ENCODE assay signal across 16 cellular contexts in the genomic region with DNA sequence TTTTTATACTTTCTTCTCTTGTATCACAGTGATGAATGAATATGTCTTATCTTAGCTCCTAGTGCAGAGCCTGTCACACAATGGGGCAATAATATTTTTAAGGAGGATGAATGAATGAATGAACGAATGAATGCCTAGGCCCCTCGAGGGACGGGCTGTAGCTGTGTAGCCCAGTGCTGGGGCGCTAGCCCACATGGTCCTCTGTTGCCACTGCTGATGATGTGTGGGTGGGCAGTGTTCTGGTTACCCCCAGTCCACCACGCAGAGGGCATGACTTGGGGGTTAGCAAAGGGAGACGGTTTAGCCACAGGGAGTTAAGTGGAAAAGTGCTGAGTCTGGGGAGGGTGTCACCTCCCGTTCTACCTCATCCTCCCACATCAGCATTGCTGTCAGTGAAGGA.
DNase-seq lines count a peak whose midpoint lies in the region; ATAC-seq lines count a peak whose summit lies in the region.
"Had no signal": no experiment of that assay in that cellular context is flagged by ENCODE, and none has a peak within 500 bp of the region (broad histone marks: within the 10 kb centered on the region; RNA-seq: fewer than 3 reads in every experiment).

No MANE protein-coding gene starts in this region.

- H3K36me3 Mint-ChIP-seq in activated CD4-positive, alpha-beta memory T cell treated with anti-CD3 and anti-CD28 coated beads, Interleukin-2, amount 10 ng/mL, durations not matched to agents 7 days and 5 days (ENCODE audit: low read depth) = peaks cover 36% of the 10 kb centered on the region
- no peaks in the 10 kb centered on the region for H3K36me3 Mint-ChIP-seq in activated CD4-positive, alpha-beta memory T cell treated with anti-CD3 and anti-CD28 coated beads for 36 hours
- no peaks in the 10 kb centered on the region for H3K36me3 Mint-ChIP-seq in T-cell

- H3K27me3 Mint-ChIP-seq in activated CD4-positive, alpha-beta memory T cell treated with anti-CD3 and anti-CD28 coated beads, Interleukin-2, amount 10 ng/mL, durations not matched to agents 7 days and 5 days = no peaks in the 10 kb centered on the region
- H3K27me3 Mint-ChIP-seq in activated CD4-positive, alpha-beta memory T cell treated with anti-CD3 and anti-CD28 coated beads for 36 hours = no peaks in the 10 kb centered on the region
- no peaks in the 10 kb centered on the region for H3K27me3 Mint-ChIP-seq in T-cell
- H3K27me3 Mint-ChIP-seq: stimulated activated naive B cell treated with anti-CD40 and anti-IgM and Interleukin-4, amounts not matched to agents 10 μg/mL and 1 μg/mL and 100 μg/mL, for 72 hours had no signal

- H3K27ac Mint-ChIP-seq in activated CD4-positive, alpha-beta memory T cell treated with anti-CD3 and anti-CD28 coated beads, Interleukin-2, amount 10 ng/mL, durations not matched to agents 7 days and 5 days = peak overlapping the region; percentile 27
- H3K27ac Mint-ChIP-seq in activated CD4-positive, alpha-beta memory T cell treated with anti-CD3 and anti-CD28 coated beads for 36 hours = no peak overlapping the region
- peak overlapping the region; percentile 28 to 93 for H3K27ac Mint-ChIP-seq in T-cell
- H3K27ac Mint-ChIP-seq: stimulated activated naive B cell treated with anti-CD40 and anti-IgM and Interleukin-4, amounts not matched to agents 10 μg/mL and 1 μg/mL and 100 μg/mL, for 72 hours had no signal

- POLR2A ChIA-PET in activated CD4-positive, alpha-beta memory T cell treated with anti-CD3 and anti-CD28 coated beads, Interleukin-2, amount 10 ng/mL, durations not matched to agents 7 days and 5 days (lab: Charles Lee) = interaction anchor here (5.2 kb wide), 1 partner anchor 17 kb away, joined by 75 read pairs; no protein-coding TSS in a partner anchor
- POLR2A ChIA-PET in activated CD4-positive, alpha-beta memory T cell treated with anti-CD3 and anti-CD28 coated beads for 36 hours (lab: Charles Lee) = interaction anchor here (1.0 to 4.7 kb wide), 3 partner anchors 17 to 52 kb away, joined by 3 to 30 read pairs (median 4); no protein-coding TSS in a partner anchor
- POLR2A ChIA-PET in T-cell (lab: Charles Lee) = no interaction called here

- no peak for DNase-seq in activated CD4-positive, alpha-beta memory T cell treated with anti-CD3 and anti-CD28 coated beads, Interleukin-2, amount 10 ng/mL, durations not matched to agents 7 days and 5 days
- no peak for DNase-seq in activated CD4-positive, alpha-beta memory T cell treated with anti-CD3 and anti-CD28 coated beads for 36 hours
- DNase-seq in T-cell = no peak
- peak; percentile 1 to 4 for DNase-seq in left colon
- DNase-seq in stimulated activated CD8-positive, alpha-beta memory T cell treated with anti-CD3 and anti-CD28 coated beads, Interleukin-4, amount 100 ng/mL, for 48 hours = peak; percentile 22
- no peak for DNase-seq in epidermal melanocyte (ENCODE audit: insufficient read length, low spot score)
- no peak for DNase-seq in GF-D8 (lab: John Stamatoyannopoulos, UW)
- DNase-seq: cerebellar nuclear complex; DMS153; effector CD8-positive, alpha-beta T cell; GDM1; NCI-H1436 treated with DMSO at 0.1 percent for 48 hours; SHP77; stimulated activated naive B cell treated with anti-CD40 and anti-IgM and Interleukin-4, amounts not matched to agents 10 μg/mL and 1 μg/mL and 100 μg/mL, for 72 hours had no signal

- H3K9me3 Mint-ChIP-seq in activated CD4-positive, alpha-beta memory T cell treated with anti-CD3 and anti-CD28 coated beads, Interleukin-2, amount 10 ng/mL, durations not matched to agents 7 days and 5 days = no peaks in the 10 kb centered on the region
- H3K9me3 Mint-ChIP-seq in activated CD4-positive, alpha-beta memory T cell treated with anti-CD3 and anti-CD28 coated beads for 36 hours = no peaks in the 10 kb centered on the region
- no peaks in the 10 kb centered on the region for H3K9me3 Mint-ChIP-seq in T-cell
- H3K9me3 Mint-ChIP-seq: stimulated activated naive B cell treated with anti-CD40 and anti-IgM and Interleukin-4, amounts not matched to agents 10 μg/mL and 1 μg/mL and 100 μg/mL, for 72 hours had no signal

- no peak overlapping the region for H3K4me3 Mint-ChIP-seq in activated CD4-positive, alpha-beta memory T cell treated with anti-CD3 and anti-CD28 coated beads, Interleukin-2, amount 10 ng/mL, durations not matched to agents 7 days and 5 days
- no peak overlapping the region for H3K4me3 Mint-ChIP-seq in activated CD4-positive, alpha-beta memory T cell treated with anti-CD3 and anti-CD28 coated beads for 36 hours
- H3K4me3 Mint-ChIP-seq in T-cell = no peak overlapping the region
- H3K4me3 Mint-ChIP-seq: stimulated activated naive B cell treated with anti-CD40 and anti-IgM and Interleukin-4, amounts not matched to agents 10 μg/mL and 1 μg/mL and 100 μg/mL, for 72 hours had no signal

- intact Hi-C loops in activated CD4-positive, alpha-beta memory T cell treated with anti-CD3 and anti-CD28 coated beads for 36 hours (cut with micrococcal nuclease) = no loop called here
- intact Hi-C loops in left colon (cut with DNase I, micrococcal nuclease) = no loop called here

- peaks cover 71% of the 10 kb centered on the region for H3K4me1 Mint-ChIP-seq in activated CD4-positive, alpha-beta memory T cell treated with anti-CD3 and anti-CD28 coated beads, Interleukin-2, amount 10 ng/mL, durations not matched to agents 7 days and 5 days
- H3K4me1 Mint-ChIP-seq in activated CD4-positive, alpha-beta memory T cell treated with anti-CD3 and anti-CD28 coated beads for 36 hours (ENCODE audit: low read depth) = peaks cover 64% of the 10 kb centered on the region
- H3K4me1 Mint-ChIP-seq in T-cell = peaks cover 37 to 62% (median 47%) of the 10 kb centered on the region in 3 donors

- CTCF ChIA-PET in activated CD4-positive, alpha-beta memory T cell treated with anti-CD3 and anti-CD28 coated beads, Interleukin-2, amount 10 ng/mL, durations not matched to agents 7 days and 5 days (lab: Charles Lee) = interaction anchor here (1.3 kb wide), 1 partner anchor 9 kb away, joined by 3 read pairs; no protein-coding TSS in a partner anchor
- CTCF ChIA-PET in activated CD4-positive, alpha-beta memory T cell treated with anti-CD3 and anti-CD28 coated beads for 36 hours (lab: Charles Lee) = no interaction called here
- CTCF ChIA-PET in T-cell (lab: Charles Lee) = interaction anchor here in 1 of 2 donors (0.7 kb wide), 1 partner anchor 18 kb away, joined by 3 read pairs; no protein-coding TSS in a partner anchor

- ATAC-seq in T-cell (replicated peaks in 1 of 4) = no peak
- no peak for ATAC-seq in left colon
- no peak for ATAC-seq in GM18502 (IDR thresholded peaks at IDR 0.05; ENCODE audit: poor library complexity, unreplicated experiment)
- ATAC-seq: left lung; stimulated activated naive B cell treated with anti-CD40 and anti-IgM and Interleukin-4, amounts not matched to agents 10 μg/mL and 1 μg/mL and 100 μg/mL, for 72 hours had no signal

Comparison
In these comparisons a context has a peak if more than half of its experiments do, and no peak if none do; other contexts are left out.
1. DNase-seq: peak in left colon (2 of 2) and stimulated activated CD8-positive, alpha-beta memory T cell treated with anti-CD3 and anti-CD28 coated beads, Interleukin-4, amount 100 ng/mL, for 48 hours (single experiment); none in activated CD4-positive, alpha-beta memory T cell treated with anti-CD3 and anti-CD28 coated beads, Interleukin-2, amount 10 ng/mL, durations not matched to agents 7 days and 5 days (single experiment), activated CD4-positive, alpha-beta memory T cell treated with anti-CD3 and anti-CD28 coated beads for 36 hours (single experiment), T-cell (0 of 34), epidermal melanocyte (single experiment) and GF-D8 (single experiment).
2. POLR2A ChIA-PET loops: an anchor here in activated CD4-positive, alpha-beta memory T cell treated with anti-CD3 and anti-CD28 coated beads, Interleukin-2, amount 10 ng/mL, durations not matched to agents 7 days and 5 days (5.2 kb wide) and activated CD4-positive, alpha-beta memory T cell treated with anti-CD3 and anti-CD28 coated beads for 36 hours (1.0 to 4.7 kb wide); none called in T-cell.